In the genomic region with DNA sequence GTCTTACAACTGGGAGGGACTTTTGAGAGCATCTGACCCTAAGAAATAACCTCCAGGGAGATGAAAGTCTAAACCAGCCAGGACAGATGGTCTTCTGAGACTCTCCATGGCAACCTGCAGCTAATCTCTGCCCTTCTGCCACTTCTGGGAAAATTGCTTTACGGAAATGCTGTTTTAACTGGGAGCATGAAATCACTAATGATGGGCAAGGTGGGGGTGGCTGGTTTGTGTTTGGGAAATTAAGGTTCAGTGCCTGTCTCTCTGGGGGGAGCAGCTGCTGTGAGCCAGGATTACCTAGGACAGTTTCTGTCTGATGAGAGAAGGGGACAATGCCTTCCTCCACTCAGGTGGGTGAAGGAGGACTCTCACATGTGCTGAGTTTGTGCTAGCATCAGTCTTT, we compare ENCODE assay signal across 17 cellular contexts.
A peak's percentile ranks its signal among the peaks of the same experiment; 100 is the strongest.
DNase-seq lines count a peak whose midpoint lies in the region; TF ChIP-seq lines count a peak whose summit lies in the region.
"Had no signal": no experiment of that assay in that cellular context is flagged by ENCODE, and none has a peak within 500 bp of the region (broad histone marks: within the 10 kb centered on the region; RNA-seq: fewer than 3 reads in every experiment).

No MANE protein-coding gene starts in this region.

- DNase-seq in DMS 273 treated with DMSO at 0.1 percent for 48 hours (lab: John Stamatoyannopoulos, UW), result peak; percentile 97
- DNase-seq in NCI-H2227 (lab: John Stamatoyannopoulos, UW; ENCODE audit: unreplicated experiment), result peak; percentile 70
- peak; percentile 84 for DNase-seq in WERI-Rb-1
- DNase-seq in nephron progenitor cell, result no peak
- DNase-seq in NK-92 (lab: John Stamatoyannopoulos, UW; ENCODE audit: unreplicated experiment), result no peak
- no peak for DNase-seq in nucleus accumbens (lab: John Stamatoyannopoulos, UW)
- DNase-seq in inferior parietal cortex (ENCODE audit: extremely low spot score), result no peak
- no peak for DNase-seq in NCI-H526 treated with DMSO at 0.1 percent for 48 hours (lab: John Stamatoyannopoulos, UW)
- DNase-seq: DMS79, GM23248, NCI-H1436 treated with DMSO at 0.1 percent for 48 hours, NCI-H2107, NCI-H526 had no signal

- H3K4me3 Mint-ChIP-seq in nephron progenitor cell, result peak overlapping the region; percentile 10

- peaks cover 45% of the 10 kb centered on the region for H3K4me1 Mint-ChIP-seq in nephron progenitor cell

- no peaks in the 10 kb centered on the region for H3K36me3 ChIP-seq in WERI-Rb-1

- no peaks in the 10 kb centered on the region for H3K36me3 Mint-ChIP-seq in nephron progenitor cell (ENCODE audit: low read depth)

- peak overlapping the region; percentile 72 for H3K27ac ChIP-seq in WERI-Rb-1
- H3K27ac ChIP-seq: A549, C4-2B, GM23248, HL-60, SK-N-MC had no signal

- no peak overlapping the region for H3K27ac Mint-ChIP-seq in nephron progenitor cell

- H3K9me3 ChIP-seq in WERI-Rb-1 (ENCODE audit: severe bottlenecking), result no peaks in the 10 kb centered on the region

- peaks cover 5% of the 10 kb centered on the region for H3K9me3 Mint-ChIP-seq in nephron progenitor cell

- H3K27me3 ChIP-seq in WERI-Rb-1 (ENCODE audit: insufficient read depth, low read depth, severe bottlenecking), result no peaks in the 10 kb centered on the region

- peaks cover 3% of the 10 kb centered on the region for H3K27me3 Mint-ChIP-seq in nephron progenitor cell (ENCODE audit: low read depth, poor library complexity)

- TF ChIP-seq CTCF in WERI-Rb-1 (IDR thresholded peaks at IDR 0.05; ENCODE audit: low read depth, low read length) (no peak), nephron progenitor cell (IDR thresholded peaks at IDR 0.05) (no peak)

- no peak overlapping the region for H3K4me3 ChIP-seq in WERI-Rb-1 (ENCODE audit: low read depth, low read length)
- H3K4me3 ChIP-seq: A549, GM23248, SK-N-MC had no signal

Comparison
In these comparisons a context has a peak if more than half of its experiments do, and no peak if none do; other contexts are left out.
1. DNase-seq: peak in DMS 273 treated with DMSO at 0.1 percent for 48 hours (single experiment), NCI-H2227 (single experiment) and WERI-Rb-1 (single experiment); none in nephron progenitor cell (single experiment), NK-92 (single experiment), nucleus accumbens (0 of 56), inferior parietal cortex (single experiment) and NCI-H526 treated with DMSO at 0.1 percent for 48 hours (single experiment).